Comparison of ENCODE assay signal across 8 cellular contexts in the genomic region with DNA sequence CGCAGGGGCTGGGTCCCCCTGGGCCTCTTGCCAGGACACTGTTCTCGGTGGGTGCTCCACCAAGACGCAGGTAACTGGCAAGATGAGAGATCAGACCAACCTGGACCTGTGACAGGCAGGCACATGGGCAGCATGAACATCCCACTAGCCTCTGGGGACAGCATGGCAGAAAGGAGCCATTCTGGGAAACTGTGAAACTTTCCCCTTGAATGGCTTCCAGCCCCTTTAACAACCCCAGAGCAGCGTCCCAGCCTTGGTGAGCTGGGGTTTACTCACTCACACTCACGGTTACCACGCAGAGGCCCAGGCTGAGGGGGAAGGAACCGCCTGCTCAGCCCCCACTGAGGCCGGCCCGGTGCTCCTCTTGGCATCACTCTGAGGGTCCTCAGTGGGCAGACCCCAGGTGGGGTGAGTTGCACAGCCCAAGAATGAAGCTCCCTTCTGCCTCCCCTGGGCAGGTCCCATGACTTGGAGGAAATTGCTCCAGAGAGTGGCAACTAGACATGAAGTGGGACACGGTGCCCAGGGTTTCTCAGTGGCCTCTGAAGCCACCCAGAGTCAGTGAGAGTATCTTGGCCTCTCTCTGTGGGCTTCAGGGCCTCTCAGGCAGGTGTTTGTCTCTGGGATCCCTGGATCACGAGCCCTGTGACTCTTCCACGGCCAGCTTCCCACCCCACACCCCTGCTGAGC. TPM values are rescaled to one million over a fixed set of nuclear protein-coding genes. Genes with fewer than 3 reads are reported as not detected.
DNase-seq lines count a peak whose midpoint lies in the region; ATAC-seq and TF ChIP-seq lines count a peak whose summit lies in the region.

No MANE protein-coding gene starts in this region.

- no peaks in the 10 kb centered on the region for H3K9me3 ChIP-seq in esophagus squamous epithelium

- 71 to 78% methylated on average over 4 to 7 of the region's 12 CpGs for WGBS in esophagus squamous epithelium, 2 donors

- H3K27me3 ChIP-seq in esophagus squamous epithelium = peaks cover 0 to 60% (median 0%) of the 10 kb centered on the region in 4 donors

- no peak for TF ChIP-seq POLR2A in esophagus squamous epithelium (IDR thresholded peaks at IDR 0.05)

- H3K36me3 Mint-ChIP-seq in HFFc6 (ENCODE audit: low read depth) = no peaks in the 10 kb centered on the region

- H3K36me3 ChIP-seq in esophagus squamous epithelium = no peaks in the 10 kb centered on the region

- H3K4me3 ChIP-seq in esophagus squamous epithelium = no peak overlapping the region

- H3K4me1 ChIP-seq in esophagus squamous epithelium = peaks cover 15 to 32% (median 16%) of the 10 kb centered on the region in 3 donors

- intact Hi-C loops in esophagus squamous epithelium (cut with DNase I) = no loop called here

- no peak overlapping the region for H3K27ac Mint-ChIP-seq in HFFc6

- 0 out of 2 replicates have a peak, but pooled peaks cover 4% of the 10 kb centered on the region for H3K9me3 Mint-ChIP-seq in HFFc6

- H3K27ac ChIP-seq in esophagus squamous epithelium = peak overlapping the region in 1 of 4 donors; percentile 46

- TF ChIP-seq CTCF in esophagus squamous epithelium (IDR thresholded peaks at IDR 0.05) (no peak), HFFc6 (IDR thresholded peaks at IDR 0.05) (no peak)

- no peak overlapping the region for H3K4me3 Mint-ChIP-seq in HFFc6

- no peaks in the 10 kb centered on the region; the same call in 1 of the 2 replicates for H3K27me3 Mint-ChIP-seq in HFFc6 (ENCODE audit: insufficient read depth)

- DNase-seq in stimulated activated CD4-positive, alpha-beta T cell treated with anti-CD3 and anti-CD28 coated beads, Interleukin-4, amount 100 ng/mL, for 1 hour = peak; percentile 39
- DNase-seq in stimulated activated CD4-positive, alpha-beta T cell treated with anti-CD3 and anti-CD28 coated beads, Interleukin-12 subunit alpha, Interleukin-12 subunit beta, amount 100 ng/mL, for 4 hours = no peak
- DNase-seq in activated T-cell treated with anti-CD3 and anti-CD28 coated beads, Interleukin-2, amount 50 U/mL, for 48 hours = peak; percentile 69 to 73
- DNase-seq in ureter (ENCODE audit: low spot score) (peak; percentile 41), NCI-H526 treated with DMSO at 0.1 percent for 48 hours (lab: John Stamatoyannopoulos, UW) (no peak), esophagus squamous epithelium (lab: John Stamatoyannopoulos, UW) (no peak), HFFc6 (no peak)

- H3K4me1 Mint-ChIP-seq in HFFc6 (ENCODE audit: low read depth) = peaks cover 40% of the 10 kb centered on the region

- ATAC-seq in HG03064 (IDR thresholded peaks at IDR 0.05; ENCODE audit: low read depth, unreplicated experiment) = peak; percentile 53

RNA-seq across cellular contexts. Expression of a gene that starts 15.2 kb away (rescaled TPM):
- total RNA-seq in ureter (157 TPM), esophagus squamous epithelium (100 to 1,000 TPM; 177 to 369 (median 237) TPM)
- 100 to 1,000 TPM; 177 to 227 (median 212) TPM for total RNA-seq in HFFc6 (2021; fragmentation: NEBNext Ultra II Directional; extraction: Animal tissue kit (Norgen Biotek cat#: 25700))

RNA-seq across cellular contexts. Expression of a gene that starts 54.5 kb away (rescaled TPM):
- total RNA-seq in ureter (8.3 TPM), esophagus squamous epithelium (1 to 10 TPM in 2 of 4 donors, under 1 TPM in 2; 0.31 to 4.4 (median 1.4) TPM)
- 1 to 10 TPM in 2 of 6 experiments, under 1 TPM in 4; 0.57 to 1.2 (median 0.81) TPM for total RNA-seq in HFFc6 (2021; fragmentation: NEBNext Ultra II Directional; extraction: Animal tissue kit (Norgen Biotek cat#: 25700))

Comparison
In these comparisons a context has a peak if more than half of its experiments do, and no peak if none do; other contexts are left out.
1. DNase-seq: peak in stimulated activated CD4-positive, alpha-beta T cell treated with anti-CD3 and anti-CD28 coated beads, Interleukin-4, amount 100 ng/mL, for 1 hour (single experiment), activated T-cell treated with anti-CD3 and anti-CD28 coated beads, Interleukin-2, amount 50 U/mL, for 48 hours (2 of 2) and ureter (single experiment); none in stimulated activated CD4-positive, alpha-beta T cell treated with anti-CD3 and anti-CD28 coated beads, Interleukin-12 subunit alpha, Interleukin-12 subunit beta, amount 100 ng/mL, for 4 hours (single experiment), NCI-H526 treated with DMSO at 0.1 percent for 48 hours (single experiment), esophagus squamous epithelium (single experiment) and HFFc6 (single experiment).